ENCODE assay signal across 1 cellular context in genomic region chr12:118187746-118188390, GRCh38.
TF ChIP-seq lines count a peak whose summit lies in the region.

No MANE protein-coding gene starts in this region.

TF ChIP-seq in GM12878, 131 proteins besides CTCF, POLR2A, EP300 and RAD21:
- peak; percentile 34 for TF ChIP-seq MEF2B (IDR thresholded peaks at IDR 0.05; ENCODE audit: partially characterized antibody, poor library complexity, severe bottlenecking)
- TF ChIP-seq GABPA (IDR thresholded peaks at IDR 0.05; ENCODE audit: low read depth): no peak
